ENCODE assay signal across 16 cellular contexts in the genomic region with DNA sequence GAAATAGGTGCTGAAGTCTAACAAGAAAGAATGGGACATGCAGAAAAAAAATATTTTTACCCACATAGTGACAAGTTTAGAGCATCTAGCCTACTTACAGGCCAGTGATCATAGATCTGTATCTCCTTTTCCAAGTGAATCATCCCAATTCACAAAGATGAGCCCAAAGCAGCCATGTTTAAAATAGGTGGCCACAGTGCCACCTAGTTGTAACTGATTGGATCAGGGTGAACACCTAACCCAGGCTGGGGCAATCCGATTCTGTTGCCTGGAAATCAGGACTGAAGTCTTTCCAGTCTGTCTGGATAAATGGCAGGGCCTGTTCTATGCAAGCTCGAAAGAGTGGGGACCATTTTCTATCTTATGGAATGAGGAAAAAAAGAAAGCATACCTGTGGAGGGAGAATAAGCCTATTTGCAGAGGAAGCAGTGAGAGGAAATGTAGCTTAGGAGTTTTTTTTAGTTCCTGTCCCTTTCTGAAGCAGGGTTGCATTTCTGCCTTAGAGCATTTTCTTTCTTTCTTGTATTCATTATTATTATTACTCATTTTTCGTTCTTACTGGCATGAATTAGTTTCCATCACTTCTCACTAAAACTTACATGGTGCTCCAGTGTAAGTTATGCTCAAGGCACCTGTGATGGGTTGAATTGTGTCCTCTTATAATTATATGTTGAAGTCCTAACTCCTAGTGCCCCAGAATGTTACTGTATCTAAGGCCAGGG.
DNase-seq lines count a peak whose midpoint lies in the region; ATAC-seq and TF ChIP-seq lines count a peak whose summit lies in the region.
"Had no signal": no experiment of that assay in that cellular context is flagged by ENCODE, and none has a peak within 500 bp of the region (broad histone marks: within the 10 kb centered on the region; RNA-seq: fewer than 3 reads in every experiment).

No MANE protein-coding gene starts in this region.

- BruUV-seq in HCT116 (replicated peaks; lab: Mats Ljungman, UMichigan) = no TSS peak
- no TSS peak for BruUV-seq in Panc1 (replicated peaks; lab: Mats Ljungman, UMichigan)

- no peaks in the 10 kb centered on the region for H4K20me1 ChIP-seq in HCT116 (ENCODE audit: insufficient read depth)

- 69 to 81% methylated on average over 3 of the region's 3 CpGs for WGBS in sigmoid colon, 2 donors

- no peaks in the 10 kb centered on the region for H3K4me1 Mint-ChIP-seq in stimulated activated effector memory CD8-positive, alpha-beta T cell treated with anti-CD3 and anti-CD28 coated beads, Interleukin-12 subunit alpha, Interleukin-12 subunit beta, amount 100 ng/mL, for 72 hours
- H3K4me1 Mint-ChIP-seq: CD8-positive, alpha-beta memory T cell had no signal

- no peak overlapping the region for H3K4me3 ChIP-seq in HCT116 (replicated peaks in 1 of 2; ENCODE audit: low read depth in 1 of 2, low read length in 2 of 2)
- H3K4me3 ChIP-seq in Panc1 (ENCODE audit: low read depth in 2 of 2, low read length in 2 of 2) = no peak overlapping the region
- no peak overlapping the region for H3K4me3 ChIP-seq in kidney epithelial cell (ENCODE audit: low read depth, low read length)
- H3K4me3 ChIP-seq in sigmoid colon = no peak overlapping the region
- H3K4me3 ChIP-seq: thyroid gland had no signal

- H3K9me3 Mint-ChIP-seq in stimulated activated effector memory CD8-positive, alpha-beta T cell treated with anti-CD3 and anti-CD28 coated beads, Interleukin-12 subunit alpha, Interleukin-12 subunit beta, amount 100 ng/mL, for 72 hours = no peaks in the 10 kb centered on the region
- H3K9me3 Mint-ChIP-seq: activated T-helper 2 cell treated with anti-CD3 and anti-CD28 coated beads, Interferon-gamma antibody, Interleukin-2, Interleukin-4, amounts not matched to agents 10 μg/mL and 5 μg/mL and 100 μg/mL, durations not matched to agents 14 hours and 24 hours and 36 hours; CD8-positive, alpha-beta memory T cell had no signal

- H3K4me3 Mint-ChIP-seq in stimulated activated effector memory CD8-positive, alpha-beta T cell treated with anti-CD3 and anti-CD28 coated beads, Interleukin-12 subunit alpha, Interleukin-12 subunit beta, amount 100 ng/mL, for 72 hours = no peak overlapping the region
- H3K4me3 Mint-ChIP-seq: CD8-positive, alpha-beta memory T cell had no signal

- peak; percentile 85 for ATAC-seq in HCT116
- ATAC-seq in Panc1 = no peak
- ATAC-seq in GM19463 (IDR thresholded peaks at IDR 0.05; ENCODE audit: unreplicated experiment) = no peak
- no peak for ATAC-seq in stimulated activated effector memory CD8-positive, alpha-beta T cell treated with anti-CD3 and anti-CD28 coated beads, Interleukin-12 subunit alpha, Interleukin-12 subunit beta, amount 100 ng/mL, for 72 hours

- RAD21 ChIA-PET in HCT116 (lab: Charles Lee; ENCODE audit: low non-redundant PET in 1 of 2, low total read pairs in 2 of 2, uncharacterized antibody in 2 of 2, unreplicated experiment in 2 of 2) = no interaction called here

- no peaks in the 10 kb centered on the region for H3K79me2 ChIP-seq in HCT116 (ENCODE audit: insufficient read depth, low read length)

- H3K4me1 ChIP-seq in HCT116 (ENCODE audit: control insufficient read depth in 1 of 2, insufficient read depth in 2 of 2, low read length in 2 of 2) (no peaks in the 10 kb centered on the region), Panc1 (ENCODE audit: control insufficient read depth, insufficient read depth, low read length) (no peaks in the 10 kb centered on the region), sigmoid colon (no peaks in the 10 kb centered on the region)

- H3K27ac Mint-ChIP-seq in stimulated activated effector memory CD8-positive, alpha-beta T cell treated with anti-CD3 and anti-CD28 coated beads, Interleukin-12 subunit alpha, Interleukin-12 subunit beta, amount 100 ng/mL, for 72 hours = no peak overlapping the region
- H3K27ac Mint-ChIP-seq: activated T-helper 2 cell treated with anti-CD3 and anti-CD28 coated beads, Interferon-gamma antibody, Interleukin-2, Interleukin-4, amounts not matched to agents 10 μg/mL and 5 μg/mL and 100 μg/mL, durations not matched to agents 14 hours and 24 hours and 36 hours; CD8-positive, alpha-beta memory T cell had no signal

- H3K9me3 ChIP-seq in HCT116 (ENCODE audit: control insufficient read depth in 1 of 2, insufficient read depth in 1 of 2, low read depth in 1 of 2, low read length in 2 of 2) = no peaks in the 10 kb centered on the region
- H3K9me3 ChIP-seq in Panc1 (ENCODE audit: control insufficient read depth, insufficient read depth, low read depth, low read length) = no peaks in the 10 kb centered on the region
- H3K9me3 ChIP-seq in sigmoid colon = no peaks in the 10 kb centered on the region
- H3K9me3 ChIP-seq: neutrophil, thyroid gland had no signal

- DNase-seq in ELF-1 (ENCODE audit: low read depth, low spot score) = peak; percentile 5
- no peak for DNase-seq in HCT116 (ENCODE audit: low read depth, low spot score)
- no peak for DNase-seq in Panc1 (ENCODE audit: low read depth, low spot score)
- no peak for DNase-seq in kidney epithelial cell (ENCODE audit: low read depth)
- no peak for DNase-seq in sigmoid colon
- no peak for DNase-seq in NCI-H2029 treated with DMSO at 0.1 percent for 48 hours (lab: John Stamatoyannopoulos, UW)
- no peak for DNase-seq in stimulated activated effector memory CD8-positive, alpha-beta T cell treated with anti-CD3 and anti-CD28 coated beads, Interleukin-12 subunit alpha, Interleukin-12 subunit beta, amount 100 ng/mL, for 72 hours (ENCODE audit: low spot score in 2 of 2)
- DNase-seq: activated CD4-positive, alpha-beta T cell treated with anti-CD3 and anti-CD28 coated beads, Interleukin-2, amount 50 U/mL, for 4 hours; CD8-positive, alpha-beta memory T cell; hippocampal formation; T-helper 2 cell; thyroid gland had no signal

- H3K9me2 ChIP-seq in HCT116 (ENCODE audit: insufficient read depth) = no peaks in the 10 kb centered on the region

- H3K36me3 ChIP-seq in HCT116 (ENCODE audit: control insufficient read depth in 1 of 2, insufficient read depth in 2 of 2, low read length in 2 of 2) = no peaks in the 10 kb centered on the region
- H3K36me3 ChIP-seq in Panc1 (ENCODE audit: control insufficient read depth, insufficient read depth, low read length) = no peaks in the 10 kb centered on the region
- no peaks in the 10 kb centered on the region for H3K36me3 ChIP-seq in kidney epithelial cell (ENCODE audit: control insufficient read depth, insufficient read depth, low read length)
- no peaks in the 10 kb centered on the region for H3K36me3 ChIP-seq in sigmoid colon
- H3K36me3 ChIP-seq: neutrophil, thyroid gland had no signal

- H3K27ac ChIP-seq in HCT116 (ENCODE audit: low read depth, low read length) = no peak overlapping the region
- H3K27ac ChIP-seq in Panc1 (ENCODE audit: low read length) = no peak overlapping the region
- H3K27ac ChIP-seq in sigmoid colon = no peak overlapping the region
- H3K27ac ChIP-seq: KMS-11, neutrophil, thyroid gland had no signal

- no peak for TF ChIP-seq RAD21 in HCT116 (IDR thresholded peaks at IDR 0.05; ENCODE audit: low read depth)

- CTCF ChIA-PET in HCT116 (lab: Charles Lee) (interaction anchor here (0.6 to 3.8 kb wide), 4 partner anchors 8 to 147 kb away, joined by 3 to 28 read pairs (median 3); no protein-coding TSS in a partner anchor), Panc1 (lab: Charles Lee) (no interaction called here)

- H3K27me3 ChIP-seq in HCT116 (ENCODE audit: insufficient read depth, low read length) (peaks cover 14% of the 10 kb centered on the region; the same call in 1 of the 2 replicates), Panc1 (ENCODE audit: control insufficient read depth, insufficient read depth, low read length) (no peaks in the 10 kb centered on the region), kidney epithelial cell (ENCODE audit: control insufficient read depth, insufficient read depth, low read length) (no peaks in the 10 kb centered on the region), sigmoid colon (no peaks in the 10 kb centered on the region)
- H3K27me3 ChIP-seq: thyroid gland had no signal

- H3K4me2 ChIP-seq in HCT116 (ENCODE audit: low read length) = no peak overlapping the region
- H3K4me2 ChIP-seq: KMS-11 had no signal

- TF ChIP-seq POLR2A in HCT116 (IDR thresholded peaks at IDR 0.05; ENCODE audit: borderline replicate concordance, extremely low read depth, insufficient read depth, insufficient read length) = no peak
- no peak for TF ChIP-seq POLR2A in sigmoid colon (IDR thresholded peaks at IDR 0.05)

- intact Hi-C loops in HCT116 (cut with micrococcal nuclease) (no loop called here), Panc1 (cut with micrococcal nuclease; ENCODE audit: unreplicated experiment) (no loop called here), sigmoid colon (cut with DNase I) (no loop called here)

- no peak overlapping the region for H2AFZ ChIP-seq in HCT116 (ENCODE audit: low read depth, low read length, poor library complexity, severe bottlenecking)

- in situ Hi-C loops in Panc1 (cut with HindIII; ENCODE audit: low pct_unique_long_range_greater_than_20kb, low sequenced_read_pairs) = no loop called here

- TF ChIP-seq CTCF in HCT116 (IDR thresholded peaks at IDR 0.05 in 2 of 3, conservative IDR thresholded peaks at IDR 0.05 in 1 of 3; ENCODE audit: borderline replicate concordance in 1 of 3, insufficient read depth in 1 of 3, low read depth in 2 of 3, low read length in 2 of 3) (peak in 2 of 3 experiments; percentile 27 to 44; a peak in 3 of 6 replicates), Panc1 (IDR thresholded peaks at IDR 0.05) (peak; percentile 58), kidney epithelial cell (IDR thresholded peaks at IDR 0.05; ENCODE audit: insufficient read depth, low read length, poor library complexity, severe bottlenecking) (peak; percentile 10), sigmoid colon (IDR thresholded peaks at IDR 0.05) (no peak)

- no peaks in the 10 kb centered on the region for H3K36me3 Mint-ChIP-seq in stimulated activated effector memory CD8-positive, alpha-beta T cell treated with anti-CD3 and anti-CD28 coated beads, Interleukin-12 subunit alpha, Interleukin-12 subunit beta, amount 100 ng/mL, for 72 hours
- H3K36me3 Mint-ChIP-seq: CD8-positive, alpha-beta memory T cell had no signal

- H3K9ac ChIP-seq in HCT116 (ENCODE audit: low read length) = no peak overlapping the region
- H3K9ac ChIP-seq: KMS-11 had no signal

- TF ChIP-seq EP300 in sigmoid colon (IDR thresholded peaks at IDR 0.05) = no peak

- POLR2A ChIA-PET in HCT116 (lab: Charles Lee) = no interaction called here
- POLR2A ChIA-PET in Panc1 (lab: Charles Lee) = no interaction called here

TF ChIP-seq in HCT116, 20 proteins besides CTCF, POLR2A, EP300 and RAD21:
- TF ChIP-seq YY1 (IDR thresholded peaks at IDR 0.05; ENCODE audit: extremely low read depth, insufficient replicate concordance, low read depth, low read length) (peak; percentile 71), ZFX (IDR thresholded peaks at IDR 0.05) (no peak)

Comparison
In these comparisons a context has a peak if more than half of its experiments do, and no peak if none do; other contexts are left out.
1. CTCF ChIP-seq: peak in HCT116 (2 of 3), Panc1 (single experiment) and kidney epithelial cell (single experiment); none in sigmoid colon (0 of 4).